ENCODE assay signal across 17 cellular contexts in the genomic region with DNA sequence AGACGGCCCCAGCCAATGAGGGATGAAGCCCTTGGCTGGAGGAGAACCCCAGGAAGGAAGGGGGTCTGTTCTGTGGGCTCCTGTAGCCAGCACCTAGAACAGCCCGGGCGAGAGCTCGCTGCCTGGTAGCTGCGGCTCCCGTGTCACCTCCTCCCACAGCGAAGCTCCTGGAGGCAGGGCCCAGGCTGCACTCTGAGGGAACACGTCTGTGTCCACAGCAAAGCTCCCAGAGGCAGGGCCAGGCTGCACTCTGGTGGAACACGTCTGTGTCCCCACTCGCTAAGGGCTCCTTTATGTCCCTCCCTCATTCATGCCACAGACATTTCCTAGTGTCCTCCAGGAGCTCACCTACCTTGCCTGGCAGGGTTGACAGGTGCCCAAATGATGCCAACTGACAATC. TPM values are rescaled to one million over a fixed set of nuclear protein-coding genes. Genes with fewer than 3 reads are reported as not detected.
A peak's percentile ranks its signal among the peaks of the same experiment; 100 is the strongest.
DNase-seq lines count a peak whose midpoint lies in the region; ATAC-seq and TF ChIP-seq lines count a peak whose summit lies in the region.
"Had no signal": no experiment of that assay in that cellular context is flagged by ENCODE, and none has a peak within 500 bp of the region (broad histone marks: within the 10 kb centered on the region; RNA-seq: fewer than 3 reads in every experiment).

No MANE protein-coding gene starts in this region.

- no peak overlapping the region for H3K4me3 ChIP-seq in CD4-positive, CD25-positive, alpha-beta regulatory T cell (ENCODE audit: low read depth, low read length)
- H3K4me3 ChIP-seq in hepatocyte: no peak overlapping the region
- H3K4me3 ChIP-seq in tibial nerve: no peak overlapping the region
- H3K4me3 ChIP-seq: HAP-1 had no signal

- H3K27me3 Mint-ChIP-seq in T-helper 2 cell treated with Interferon-gamma antibody and Interleukin-4, amounts not matched to agents 5 μg/mL and 100 μg/mL, for 36 hours (ENCODE audit: low read depth): no peaks in the 10 kb centered on the region
- H3K27me3 Mint-ChIP-seq in CD4-positive, CD25-positive, alpha-beta regulatory T cell: no peaks in the 10 kb centered on the region
- H3K27me3 Mint-ChIP-seq in activated T-helper 1 cell treated with anti-CD3 and anti-CD28 coated beads, Interleukin-12 subunit alpha, Interleukin-12 subunit beta, Interleukin-2, Interleukin-4 antibody, amounts not matched to agents 30 ng/mL and 10 ng/mL and 1 ng/mL, durations not matched to agents 14 hours and 24 hours and 36 hours (ENCODE audit: insufficient read depth): no peaks in the 10 kb centered on the region
- H3K27me3 Mint-ChIP-seq: CD4-positive, alpha-beta memory T cell had no signal

- H3K9me3 ChIP-seq in CD4-positive, CD25-positive, alpha-beta regulatory T cell (ENCODE audit: control insufficient read depth in 2 of 2, low read length in 2 of 2): no peaks in the 10 kb centered on the region
- no peaks in the 10 kb centered on the region for H3K9me3 ChIP-seq in hepatocyte (ENCODE audit: low read depth)
- no peaks in the 10 kb centered on the region for H3K9me3 ChIP-seq in tibial nerve
- H3K9me3 ChIP-seq: HAP-1 had no signal

- H3K79me2 ChIP-seq in hepatocyte: no peaks in the 10 kb centered on the region

- H3K4me2 ChIP-seq in hepatocyte: no peak overlapping the region

- no peaks in the 10 kb centered on the region for H3K9me2 ChIP-seq in hepatocyte (replicated peaks; ENCODE audit: insufficient read depth)

- ATAC-seq in CD4-positive, CD25-positive, alpha-beta regulatory T cell (ENCODE audit: low read depth in 2 of 2): no peak
- no peak for ATAC-seq in HG02884 (IDR thresholded peaks at IDR 0.05; ENCODE audit: unreplicated experiment)

- 95% methylated on average over 10 of the region's 10 CpGs for WGBS in hepatocyte (ENCODE audit: low lambda C conversion rate, missing lambda C conversion rate)
- 84 to 89% methylated on average over 6 to 10 of the region's 10 CpGs for WGBS in tibial nerve, 2 donors

- no peaks in the 10 kb centered on the region for H3K27me3 ChIP-seq in CD4-positive, CD25-positive, alpha-beta regulatory T cell (ENCODE audit: control insufficient read depth, insufficient read depth, low read length)
- H3K27me3 ChIP-seq in hepatocyte: no peaks in the 10 kb centered on the region
- no peaks in the 10 kb centered on the region for H3K27me3 ChIP-seq in tibial nerve

- no peak for DNase-seq in T-helper 2 cell treated with Interferon-gamma antibody and Interleukin-4, amounts not matched to agents 5 μg/mL and 100 μg/mL, for 36 hours (ENCODE audit: low spot score)
- DNase-seq in T-helper 2 cell (no peak), hepatocyte (ENCODE audit: low spot score) (peak; percentile 2), tibial nerve (ENCODE audit: low spot score in 2 of 2) (no peak), GM19240 (ENCODE audit: insufficient read length, low spot score) (no peak)
- DNase-seq in CD4-positive, CD25-positive, alpha-beta regulatory T cell: no peak
- DNase-seq in activated T-helper 1 cell treated with anti-CD3 and anti-CD28 coated beads, Interleukin-12 subunit alpha, Interleukin-12 subunit beta, Interleukin-2, Interleukin-4 antibody, amounts not matched to agents 30 ng/mL and 10 ng/mL and 1 ng/mL, durations not matched to agents 14 hours and 24 hours and 36 hours (ENCODE audit: low spot score): no peak
- DNase-seq: AML-193; CD4-positive, alpha-beta memory T cell; GF-D8; NCI-H1092 treated with DMSO at 0.1 percent for 48 hours; NCI-H2081 treated with DMSO at 0.1 percent for 48 hours; NCI-H446 treated with DMSO at 0.1 percent for 48 hours; SIG-M5 had no signal

- intact Hi-C loops in activated T-helper 1 cell treated with anti-CD3 and anti-CD28 coated beads, Interleukin-12 subunit alpha, Interleukin-12 subunit beta, Interleukin-2, Interleukin-4 antibody, amounts not matched to agents 30 ng/mL and 10 ng/mL and 1 ng/mL, durations not matched to agents 14 hours and 24 hours and 36 hours (cut with micrococcal nuclease): loop anchor here (10.0 kb wide), 1 partner anchor 1685 kb away; a partner anchor contains a TSS

- H3K9me3 Mint-ChIP-seq in T-helper 2 cell treated with Interferon-gamma antibody and Interleukin-4, amounts not matched to agents 5 μg/mL and 100 μg/mL, for 36 hours: no peaks in the 10 kb centered on the region
- no peaks in the 10 kb centered on the region for H3K9me3 Mint-ChIP-seq in CD4-positive, CD25-positive, alpha-beta regulatory T cell
- H3K9me3 Mint-ChIP-seq in activated T-helper 1 cell treated with anti-CD3 and anti-CD28 coated beads, Interleukin-12 subunit alpha, Interleukin-12 subunit beta, Interleukin-2, Interleukin-4 antibody, amounts not matched to agents 30 ng/mL and 10 ng/mL and 1 ng/mL, durations not matched to agents 14 hours and 24 hours and 36 hours: no peaks in the 10 kb centered on the region
- H3K9me3 Mint-ChIP-seq: CD4-positive, alpha-beta memory T cell had no signal

- H3K36me3 Mint-ChIP-seq in T-helper 2 cell treated with Interferon-gamma antibody and Interleukin-4, amounts not matched to agents 5 μg/mL and 100 μg/mL, for 36 hours (ENCODE audit: low read depth): peaks cover 8% of the 10 kb centered on the region
- H3K36me3 Mint-ChIP-seq in CD4-positive, CD25-positive, alpha-beta regulatory T cell: no peaks in the 10 kb centered on the region
- H3K36me3 Mint-ChIP-seq in activated T-helper 1 cell treated with anti-CD3 and anti-CD28 coated beads, Interleukin-12 subunit alpha, Interleukin-12 subunit beta, Interleukin-2, Interleukin-4 antibody, amounts not matched to agents 30 ng/mL and 10 ng/mL and 1 ng/mL, durations not matched to agents 14 hours and 24 hours and 36 hours (ENCODE audit: low read depth): peaks cover 4% of the 10 kb centered on the region
- H3K36me3 Mint-ChIP-seq: CD4-positive, alpha-beta memory T cell had no signal

- no peak overlapping the region for H3K4me3 Mint-ChIP-seq in T-helper 2 cell treated with Interferon-gamma antibody and Interleukin-4, amounts not matched to agents 5 μg/mL and 100 μg/mL, for 36 hours
- peak overlapping the region in 2 of 4 donors; percentile 63 to 78 for H3K4me3 Mint-ChIP-seq in CD4-positive, CD25-positive, alpha-beta regulatory T cell
- H3K4me3 Mint-ChIP-seq in activated T-helper 1 cell treated with anti-CD3 and anti-CD28 coated beads, Interleukin-12 subunit alpha, Interleukin-12 subunit beta, Interleukin-2, Interleukin-4 antibody, amounts not matched to agents 30 ng/mL and 10 ng/mL and 1 ng/mL, durations not matched to agents 14 hours and 24 hours and 36 hours: no peak overlapping the region

- H3K27ac ChIP-seq in CD4-positive, CD25-positive, alpha-beta regulatory T cell (ENCODE audit: insufficient read depth, low read length, poor library complexity, severe bottlenecking): no peak overlapping the region
- H3K27ac ChIP-seq in hepatocyte (no peak overlapping the region), tibial nerve (no peak overlapping the region)
- H3K27ac ChIP-seq: 22Rv1 had no signal

- H2AFZ ChIP-seq in hepatocyte: no peak overlapping the region

- no peak for TF ChIP-seq EP300 in tibial nerve (IDR thresholded peaks at IDR 0.05)

- TF ChIP-seq CTCF in hepatocyte (IDR thresholded peaks at IDR 0.05; ENCODE audit: poor library complexity) (no peak), tibial nerve (IDR thresholded peaks at IDR 0.05) (no peak)

- H4K20me1 ChIP-seq in hepatocyte (ENCODE audit: insufficient read depth, poor library complexity, severe bottlenecking): no peaks in the 10 kb centered on the region

- H3K4me1 Mint-ChIP-seq in T-helper 2 cell treated with Interferon-gamma antibody and Interleukin-4, amounts not matched to agents 5 μg/mL and 100 μg/mL, for 36 hours (ENCODE audit: low read depth): peaks cover 35% of the 10 kb centered on the region
- H3K4me1 Mint-ChIP-seq in CD4-positive, CD25-positive, alpha-beta regulatory T cell: peaks cover 5 to 60% (median 16%) of the 10 kb centered on the region in 4 donors
- H3K4me1 Mint-ChIP-seq in activated T-helper 1 cell treated with anti-CD3 and anti-CD28 coated beads, Interleukin-12 subunit alpha, Interleukin-12 subunit beta, Interleukin-2, Interleukin-4 antibody, amounts not matched to agents 30 ng/mL and 10 ng/mL and 1 ng/mL, durations not matched to agents 14 hours and 24 hours and 36 hours (ENCODE audit: low read depth): peaks cover 28% of the 10 kb centered on the region

- H3K27ac Mint-ChIP-seq in T-helper 2 cell treated with Interferon-gamma antibody and Interleukin-4, amounts not matched to agents 5 μg/mL and 100 μg/mL, for 36 hours: peak overlapping the region; percentile 65
- H3K27ac Mint-ChIP-seq in CD4-positive, CD25-positive, alpha-beta regulatory T cell: peak overlapping the region in 2 of 3 donors; percentile 76 to 80
- H3K27ac Mint-ChIP-seq in activated T-helper 1 cell treated with anti-CD3 and anti-CD28 coated beads, Interleukin-12 subunit alpha, Interleukin-12 subunit beta, Interleukin-2, Interleukin-4 antibody, amounts not matched to agents 30 ng/mL and 10 ng/mL and 1 ng/mL, durations not matched to agents 14 hours and 24 hours and 36 hours: peak overlapping the region; percentile 48

- no peaks in the 10 kb centered on the region for H3K36me3 ChIP-seq in CD4-positive, CD25-positive, alpha-beta regulatory T cell (ENCODE audit: control insufficient read depth, insufficient read depth, low read length)
- H3K36me3 ChIP-seq in hepatocyte (replicated peaks; ENCODE audit: insufficient read depth, low read depth) (no peaks in the 10 kb centered on the region), tibial nerve (no peaks in the 10 kb centered on the region)
- H3K36me3 ChIP-seq: HAP-1 had no signal

- TF ChIP-seq POLR2A in tibial nerve (IDR thresholded peaks at IDR 0.05): no peak

- H3K4me1 ChIP-seq in CD4-positive, CD25-positive, alpha-beta regulatory T cell (ENCODE audit: control insufficient read depth, insufficient read depth, low read length, poor library complexity, severe bottlenecking): peaks cover 44% of the 10 kb centered on the region
- H3K4me1 ChIP-seq in hepatocyte (ENCODE audit: insufficient read depth): peaks cover 4% of the 10 kb centered on the region
- H3K4me1 ChIP-seq in tibial nerve: peaks cover 0 to 24% (median 2%) of the 10 kb centered on the region in 4 donors

RNA-seq across cellular contexts. Expression of a gene that starts 8.4 kb away (rescaled TPM):
- total RNA-seq in CD4-positive, CD25-positive, alpha-beta regulatory T cell: 54.7 TPM
- 100 to 1,000 TPM; 161 to 182 (median 171) TPM for polyA plus RNA-seq in CD4-positive, CD25-positive, alpha-beta regulatory T cell
- total RNA-seq in activated T-helper 1 cell treated with anti-CD3 and anti-CD28 coated beads, Interleukin-12 subunit alpha, Interleukin-12 subunit beta, Interleukin-2, Interleukin-4 antibody, amounts not matched to agents 30 ng/mL and 10 ng/mL and 1 ng/mL, durations not matched to agents 14 hours and 24 hours and 36 hours: 18.4 and 22.8 TPM in 2 replicates
- total RNA-seq in hepatocyte (24.6 and 25.7 TPM in 2 replicates), tibial nerve (10 to 100 TPM; 13.5 to 52.9 (median 29.1) TPM)
- 60.1 and 75.8 TPM in 2 replicates for polyA plus RNA-seq in hepatocyte

RNA-seq across cellular contexts. Expression of a gene that starts 8.8 kb away (rescaled TPM):
- total RNA-seq in CD4-positive, CD25-positive, alpha-beta regulatory T cell: 0.72 TPM
- under 1 TPM; 0.05 to 0.28 (median 0.15) TPM for polyA plus RNA-seq in CD4-positive, CD25-positive, alpha-beta regulatory T cell
- total RNA-seq in activated T-helper 1 cell treated with anti-CD3 and anti-CD28 coated beads, Interleukin-12 subunit alpha, Interleukin-12 subunit beta, Interleukin-2, Interleukin-4 antibody, amounts not matched to agents 30 ng/mL and 10 ng/mL and 1 ng/mL, durations not matched to agents 14 hours and 24 hours and 36 hours: 0.16 and 0.20 TPM in 2 replicates
- total RNA-seq in hepatocyte (0.08 and 0.27 TPM in 2 replicates), tibial nerve (1 to 10 TPM in 1 of 4 donors, not detected in 3; 1.2 TPM)
- 0.50 and 0.60 TPM in 2 replicates for polyA plus RNA-seq in hepatocyte

RNA-seq across cellular contexts. Expression of a gene that starts 9.0 kb away (rescaled TPM):
- total RNA-seq in CD4-positive, CD25-positive, alpha-beta regulatory T cell: 22.9 TPM
- polyA plus RNA-seq in CD4-positive, CD25-positive, alpha-beta regulatory T cell: 10 to 100 TPM; 12.8 to 21.0 (median 17.4) TPM
- 10.4 and 10.5 TPM in 2 replicates for total RNA-seq in activated T-helper 1 cell treated with anti-CD3 and anti-CD28 coated beads, Interleukin-12 subunit alpha, Interleukin-12 subunit beta, Interleukin-2, Interleukin-4 antibody, amounts not matched to agents 30 ng/mL and 10 ng/mL and 1 ng/mL, durations not matched to agents 14 hours and 24 hours and 36 hours
- total RNA-seq in hepatocyte (8.4 and 12.5 TPM in 2 replicates), tibial nerve (10 to 100 TPM; 12.0 to 42.0 (median 23.7) TPM)
- 15.6 and 17.1 TPM in 2 replicates for polyA plus RNA-seq in hepatocyte
